In genomic region chr19:13987101-13987890, GRCh38 we compare ENCODE assay signal across 9 cellular contexts. TPM values are rescaled to one million over a fixed set of nuclear protein-coding genes. Genes with fewer than 3 reads are reported as not detected.
A peak's percentile ranks its signal among the peaks of the same experiment; 100 is the strongest.
DNase-seq lines count a peak whose midpoint lies in the region; ATAC-seq and TF ChIP-seq lines count a peak whose summit lies in the region.
"Had no signal": no experiment of that assay in that cellular context is flagged by ENCODE, and none has a peak within 500 bp of the region (broad histone marks: within the 10 kb centered on the region; RNA-seq: fewer than 3 reads in every experiment).

No MANE protein-coding gene starts in this region.

- no peaks in the 10 kb centered on the region for H3K27me3 ChIP-seq in right lobe of liver
- no peaks in the 10 kb centered on the region for H3K27me3 ChIP-seq in upper lobe of left lung
- H3K27me3 ChIP-seq in PC-9 (ENCODE audit: insufficient read depth, low read depth) = no peaks in the 10 kb centered on the region
- H3K27me3 ChIP-seq in BE2C = no peaks in the 10 kb centered on the region

- peak overlapping the region; percentile 29 for H3K4me3 Mint-ChIP-seq in activated CD8-positive, alpha-beta memory T cell treated with anti-CD3 and anti-CD28 coated beads, Interleukin-2, amount 10 ng/mL, durations not matched to agents 7 days and 5 days

- peaks cover 0 to 9% (median 3%) of the 10 kb centered on the region in 4 donors for H3K36me3 ChIP-seq in right lobe of liver
- H3K36me3 ChIP-seq in upper lobe of left lung = peaks cover 0 to 20% (median 15%) of the 10 kb centered on the region in 4 donors
- no peaks in the 10 kb centered on the region for H3K36me3 ChIP-seq in PC-9 (ENCODE audit: low read depth)
- peaks cover 5% of the 10 kb centered on the region; the same call in 1 of the 2 replicates for H3K36me3 ChIP-seq in BE2C

- 89% methylated on average over 7 of the region's 17 CpGs for WGBS in right lobe of liver (ENCODE audit: insufficient coverage, low coverage, low lambda C conversion rate, missing lambda C conversion rate)
- 15 to 21% methylated on average over 7 to 17 of the region's 17 CpGs for WGBS in upper lobe of left lung, 2 donors

- H3K9me2 ChIP-seq in PC-9 (ENCODE audit: insufficient read depth) = no peaks in the 10 kb centered on the region

- no peaks in the 10 kb centered on the region for H3K27me3 Mint-ChIP-seq in activated CD8-positive, alpha-beta memory T cell treated with anti-CD3 and anti-CD28 coated beads, Interleukin-2, amount 10 ng/mL, durations not matched to agents 7 days and 5 days

- peaks cover 6% of the 10 kb centered on the region; the same call in 1 of the 2 replicates for H4K20me1 ChIP-seq in PC-9 (ENCODE audit: insufficient read depth)

- H3F3A ChIP-seq in PC-9 (ENCODE audit: insufficient read depth, low read depth) = peaks cover 5% of the 10 kb centered on the region; the same call in 1 of the 2 replicates

- peaks cover 4% of the 10 kb centered on the region for H3K36me3 Mint-ChIP-seq in activated CD8-positive, alpha-beta memory T cell treated with anti-CD3 and anti-CD28 coated beads, Interleukin-2, amount 10 ng/mL, durations not matched to agents 7 days and 5 days
- peaks cover 4 to 8% of the 10 kb centered on the region in 2 donors for H3K36me3 Mint-ChIP-seq in activated naive CD4-positive, alpha-beta T cell treated with anti-CD3 and anti-CD28 coated beads, Interleukin-2, amount 50 U/mL, for 72 hours

- H3K4me3 ChIP-seq in right lobe of liver = no peak overlapping the region
- peak overlapping the region in 2 of 4 donors; percentile 14 to 25 for H3K4me3 ChIP-seq in upper lobe of left lung
- H3K4me3 ChIP-seq in PC-9 = no peak overlapping the region
- no peak overlapping the region for H3K4me3 ChIP-seq in BE2C (ENCODE audit: low read depth, low read length)

- H3K4me1 Mint-ChIP-seq in activated CD8-positive, alpha-beta memory T cell treated with anti-CD3 and anti-CD28 coated beads, Interleukin-2, amount 10 ng/mL, durations not matched to agents 7 days and 5 days = peaks cover 68% of the 10 kb centered on the region

- H3K79me2 ChIP-seq in PC-9 (ENCODE audit: low read depth) = no peaks in the 10 kb centered on the region

- intact Hi-C loops in right lobe of liver (cut with DNase I) (no loop called here), PC-9 (cut with micrococcal nuclease; ENCODE audit: unreplicated experiment) (no loop called here)

- peak overlapping the region; percentile 58 to 80 (median 69) for H3K27ac ChIP-seq in right lobe of liver
- H3K27ac ChIP-seq in upper lobe of left lung = peak overlapping the region; percentile 84 to 97 (median 92)
- no peak overlapping the region for H3K27ac ChIP-seq in PC-9

- TF ChIP-seq EP300 in upper lobe of left lung (IDR thresholded peaks at IDR 0.05) = no peak

- no peaks in the 10 kb centered on the region for H3K9me3 Mint-ChIP-seq in activated CD8-positive, alpha-beta memory T cell treated with anti-CD3 and anti-CD28 coated beads, Interleukin-2, amount 10 ng/mL, durations not matched to agents 7 days and 5 days (ENCODE audit: low read depth)
- no peaks in the 10 kb centered on the region for H3K9me3 Mint-ChIP-seq in activated naive CD4-positive, alpha-beta T cell treated with anti-CD3 and anti-CD28 coated beads, Interleukin-2, amount 50 U/mL, for 72 hours

- no peak for ATAC-seq in activated CD8-positive, alpha-beta memory T cell treated with anti-CD3 and anti-CD28 coated beads, Interleukin-2, amount 10 ng/mL, durations not matched to agents 7 days and 5 days
- ATAC-seq in activated naive CD4-positive, alpha-beta T cell treated with anti-CD3 and anti-CD28 coated beads, Interleukin-2, amount 50 U/mL, for 72 hours = no peak
- ATAC-seq in right lobe of liver = peak; percentile 5 to 49 (median 18)
- peak; percentile 26 to 31 for ATAC-seq in upper lobe of left lung (ENCODE audit: low FRiP score in 2 of 2)

- TF ChIP-seq CTCF in right lobe of liver (IDR thresholded peaks at IDR 0.05) = no peak
- no peak for TF ChIP-seq CTCF in upper lobe of left lung (IDR thresholded peaks at IDR 0.05)
- no peak for TF ChIP-seq CTCF in PC-9 (conservative IDR thresholded peaks at IDR 0.05)
- TF ChIP-seq CTCF in BE2C (IDR thresholded peaks at IDR 0.05; ENCODE audit: low read depth, low read length) = no peak

- no peak overlapping the region for H2AFZ ChIP-seq in PC-9

- peak overlapping the region; percentile 95 for H3K27ac Mint-ChIP-seq in activated CD8-positive, alpha-beta memory T cell treated with anti-CD3 and anti-CD28 coated beads, Interleukin-2, amount 10 ng/mL, durations not matched to agents 7 days and 5 days
- peak overlapping the region; percentile 94 to 99 for H3K27ac Mint-ChIP-seq in activated naive CD4-positive, alpha-beta T cell treated with anti-CD3 and anti-CD28 coated beads, Interleukin-2, amount 50 U/mL, for 72 hours

- TF ChIP-seq POLR2A in right lobe of liver (IDR thresholded peaks at IDR 0.05) (no peak), upper lobe of left lung (IDR thresholded peaks at IDR 0.05) (peak in 1 of 4 donors; percentile 48)

- no peak overlapping the region for H3K4me2 ChIP-seq in PC-9

- H3K4me1 ChIP-seq in right lobe of liver (peaks cover 0 to 8% (median 0%) of the 10 kb centered on the region in 4 donors), upper lobe of left lung (peaks cover 31 to 40% (median 36%) of the 10 kb centered on the region in 4 donors), PC-9 (replicated peaks; ENCODE audit: insufficient read depth) (no peaks in the 10 kb centered on the region), BE2C (peaks cover 22% of the 10 kb centered on the region)
- H3K4me1 ChIP-seq: Caco-2 had no signal

- CTCF ChIA-PET in activated CD8-positive, alpha-beta memory T cell treated with anti-CD3 and anti-CD28 coated beads, Interleukin-2, amount 10 ng/mL, durations not matched to agents 7 days and 5 days (lab: Charles Lee) = interaction anchor here (0.6 to 1.7 kb wide), 7 partner anchors 8 to 431 kb away, joined by 3 to 9 read pairs (median 3); no protein-coding TSS in a partner anchor
- CTCF ChIA-PET in PC-9 (lab: Charles Lee) = interaction anchor here (0.6 kb wide), 2 partner anchors 46 to 301 kb away, joined by 3 to 6 read pairs; no protein-coding TSS in a partner anchor

- DNase-seq in activated CD8-positive, alpha-beta memory T cell treated with anti-CD3 and anti-CD28 coated beads, Interleukin-2, amount 10 ng/mL, durations not matched to agents 7 days and 5 days = no peak
- DNase-seq in activated CD8-positive, alpha-beta memory T cell treated with anti-CD3 and anti-CD28 coated beads, Interleukin-2, amount 50 U/mL, for 4 hours = no peak
- DNase-seq in activated naive CD4-positive, alpha-beta T cell treated with anti-CD3 and anti-CD28 coated beads, Interleukin-2, amount 50 U/mL, for 72 hours (ENCODE audit: low spot score in 2 of 2) = no peak
- DNase-seq in right lobe of liver = no peak
- DNase-seq in upper lobe of left lung = peak; percentile 76 to 88
- DNase-seq in PC-9 = no peak
- no peak for DNase-seq in BE2C
- DNase-seq in stimulated activated naive CD4-positive, alpha-beta T cell (lab: John Stamatoyannopoulos, UW) = no peak
- DNase-seq: Caco-2 had no signal

- H3K9me3 ChIP-seq in right lobe of liver (no peaks in the 10 kb centered on the region), upper lobe of left lung (no peaks in the 10 kb centered on the region), PC-9 (ENCODE audit: insufficient read depth, low read depth) (no peaks in the 10 kb centered on the region), BE2C (no peaks in the 10 kb centered on the region)
- H3K9me3 ChIP-seq: Caco-2 had no signal

- POLR2A ChIA-PET in PC-9 (lab: Charles Lee; ENCODE audit: unreplicated experiment) = interaction anchor here (0.6 kb wide), 1 partner anchor 18 kb away, joined by 3 read pairs; no protein-coding TSS in a partner anchor

- no TSS peak for BruUV-seq in PC-9 (replicated peaks; lab: Mats Ljungman, UMichigan)

RNA-seq across cellular contexts. Expression of gene RFX1, which starts 18.8 kb away (rescaled TPM):
- 10 to 100 TPM; 16.0 to 17.8 TPM for total RNA-seq in activated CD8-positive, alpha-beta memory T cell treated with anti-CD3 and anti-CD28 coated beads, Interleukin-2, amount 10 ng/mL, durations not matched to agents 7 days and 5 days
- 10 to 100 TPM in 1 of 2 donors, 1 to 10 TPM in 1; 9.7 to 14.5 TPM for total RNA-seq in activated naive CD4-positive, alpha-beta T cell treated with anti-CD3 and anti-CD28 coated beads, Interleukin-2, amount 50 U/mL, for 72 hours
- total RNA-seq in right lobe of liver = 1 to 10 TPM; 2.5 to 9.3 (median 5.7) TPM
- 10 to 100 TPM in 5 of 6 donors, 1 to 10 TPM in 1; 6.0 to 22.3 (median 15.5) TPM for total RNA-seq in upper lobe of left lung
- 20.6 and 25.5 TPM in 2 replicates for total RNA-seq in PC-9 (2021)
- polyA plus RNA-seq in BE2C (2012; ENCODE audit: insufficient read depth, insufficient read length, low read depth) = 19.7 TPM

RNA-seq across cellular contexts. Expression of gene DCAF15, which starts 35.0 kb away (rescaled TPM):
- 10 to 100 TPM; 82.5 to 94.3 TPM for total RNA-seq in activated CD8-positive, alpha-beta memory T cell treated with anti-CD3 and anti-CD28 coated beads, Interleukin-2, amount 10 ng/mL, durations not matched to agents 7 days and 5 days
- total RNA-seq in activated naive CD4-positive, alpha-beta T cell treated with anti-CD3 and anti-CD28 coated beads, Interleukin-2, amount 50 U/mL, for 72 hours = 10 to 100 TPM; 59.0 to 90.0 TPM
- total RNA-seq in right lobe of liver = 1 to 10 TPM; 5.6 to 8.7 (median 7.7) TPM
- 10 to 100 TPM; 20.5 to 51.3 (median 39.0) TPM for total RNA-seq in upper lobe of left lung
- total RNA-seq in PC-9 (2021) = 31.7 and 35.3 TPM in 2 replicates
- 160 TPM for polyA plus RNA-seq in BE2C (2012; ENCODE audit: insufficient read depth, insufficient read length, low read depth)

RNA-seq across cellular contexts. Expression of gene RLN3, which starts 40.7 kb away (rescaled TPM):
- total RNA-seq in activated CD8-positive, alpha-beta memory T cell treated with anti-CD3 and anti-CD28 coated beads, Interleukin-2, amount 10 ng/mL, durations not matched to agents 7 days and 5 days = not detected
- not detected for total RNA-seq in activated naive CD4-positive, alpha-beta T cell treated with anti-CD3 and anti-CD28 coated beads, Interleukin-2, amount 50 U/mL, for 72 hours
- not detected for total RNA-seq in right lobe of liver
- under 1 TPM in 1 of 6 donors, not detected in 5; 0.43 TPM for total RNA-seq in upper lobe of left lung
- not detected in 2 replicates for total RNA-seq in PC-9 (2021)
- not detected for polyA plus RNA-seq in BE2C (2012; ENCODE audit: insufficient read depth, insufficient read length, low read depth)
- total RNA-seq: Caco-2 had no signal

RNA-seq across cellular contexts. Expression of gene IL27RA, which starts 44.3 kb away (rescaled TPM):
- total RNA-seq in activated CD8-positive, alpha-beta memory T cell treated with anti-CD3 and anti-CD28 coated beads, Interleukin-2, amount 10 ng/mL, durations not matched to agents 7 days and 5 days = 10 to 100 TPM; 29.7 to 60.3 TPM
- total RNA-seq in activated naive CD4-positive, alpha-beta T cell treated with anti-CD3 and anti-CD28 coated beads, Interleukin-2, amount 50 U/mL, for 72 hours = 10 to 100 TPM; 59.6 to 68.0 TPM
- total RNA-seq in right lobe of liver (1 to 10 TPM; 1.1 to 3.0 (median 1.5) TPM), upper lobe of left lung (10 to 100 TPM in 5 of 6 donors, 1 to 10 TPM in 1; 9.3 to 24.4 (median 14.6) TPM), PC-9 (2021) (7.8 and 11.9 TPM in 2 replicates)
- 2.5 TPM for polyA plus RNA-seq in BE2C (2012; ENCODE audit: insufficient read depth, insufficient read length, low read depth)

RNA-seq across cellular contexts. Expression of gene PODNL1, which starts 49.1 kb away (rescaled TPM):
- under 1 TPM; 0.29 to 0.47 TPM for total RNA-seq in activated CD8-positive, alpha-beta memory T cell treated with anti-CD3 and anti-CD28 coated beads, Interleukin-2, amount 10 ng/mL, durations not matched to agents 7 days and 5 days
- under 1 TPM in 1 of 2 donors, not detected in 1; 0.34 TPM for total RNA-seq in activated naive CD4-positive, alpha-beta T cell treated with anti-CD3 and anti-CD28 coated beads, Interleukin-2, amount 50 U/mL, for 72 hours
- under 1 TPM in 2 of 6 experiments, not detected in 4; 0.19 to 0.33 TPM for total RNA-seq in right lobe of liver
- total RNA-seq in upper lobe of left lung = 1 to 10 TPM; 1.5 to 4.3 (median 2.5) TPM
- total RNA-seq in PC-9 (2021) = 3.2 and 6.4 TPM in 2 replicates
- 1.9 TPM for polyA plus RNA-seq in BE2C (2012; ENCODE audit: insufficient read depth, insufficient read length, low read depth)
- total RNA-seq: Caco-2 had no signal

Comparison
In these comparisons a context has a peak if more than half of its experiments do, and no peak if none do; other contexts are left out.
1. ATAC-seq: peak in right lobe of liver (4 of 4) and upper lobe of left lung (2 of 2); none in activated CD8-positive, alpha-beta memory T cell treated with anti-CD3 and anti-CD28 coated beads, Interleukin-2, amount 10 ng/mL, durations not matched to agents 7 days and 5 days (single experiment) and activated naive CD4-positive, alpha-beta T cell treated with anti-CD3 and anti-CD28 coated beads, Interleukin-2, amount 50 U/mL, for 72 hours (0 of 2).
2. DNase-seq: peak in upper lobe of left lung (2 of 2); none in activated CD8-positive, alpha-beta memory T cell treated with anti-CD3 and anti-CD28 coated beads, Interleukin-2, amount 10 ng/mL, durations not matched to agents 7 days and 5 days (single experiment), activated CD8-positive, alpha-beta memory T cell treated with anti-CD3 and anti-CD28 coated beads, Interleukin-2, amount 50 U/mL, for 4 hours (single experiment), activated naive CD4-positive, alpha-beta T cell treated with anti-CD3 and anti-CD28 coated beads, Interleukin-2, amount 50 U/mL, for 72 hours (0 of 2), right lobe of liver (0 of 3), PC-9 (0 of 2), BE2C (single experiment) and stimulated activated naive CD4-positive, alpha-beta T cell (0 of 6).